In the genomic region with DNA sequence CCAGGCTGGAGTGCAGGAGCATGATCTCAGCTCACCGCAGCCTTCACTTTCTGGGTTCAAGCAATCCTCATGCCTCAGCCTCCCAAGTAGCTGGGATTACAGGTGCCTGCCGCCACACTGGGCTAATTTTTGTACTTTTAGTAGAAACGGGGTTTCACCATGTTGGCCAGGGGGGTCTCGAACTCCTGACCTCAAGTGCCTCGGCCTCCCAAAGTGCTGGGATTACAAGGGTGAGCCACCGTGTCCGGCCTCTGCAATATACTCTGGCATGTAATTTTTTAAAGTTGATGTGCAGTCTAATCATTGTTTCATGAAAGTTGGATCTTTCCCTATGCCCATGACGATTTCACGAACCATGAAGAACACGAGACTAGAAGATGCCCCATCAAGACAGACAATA, we compare ENCODE assay signal across 38 cellular contexts.
"Had no signal": no experiment of that assay in that cellular context is flagged by ENCODE, and none has a peak within 500 bp of the region (broad histone marks: within the 10 kb centered on the region; RNA-seq: fewer than 3 reads in every experiment).

No MANE protein-coding gene starts in this region.

- H3K27me3 ChIP-seq: adrenal gland, ascending aorta, body of pancreas, brain microvascular endothelial cell, cardiac muscle cell had no signal

- H3K27ac Mint-ChIP-seq: activated naive CD4-positive, alpha-beta T cell treated with anti-CD3 and anti-CD28 coated beads for 36 hours; activated naive CD4-positive, alpha-beta T cell treated with anti-CD3 and anti-CD28 coated beads, Interleukin-2, amount 10 ng/mL, durations not matched to agents 7 days and 5 days; activated naive CD4-positive, alpha-beta T cell treated with anti-CD3 and anti-CD28 coated beads, Interleukin-2, amount 50 U/mL, for 24 hours; activated naive CD4-positive, alpha-beta T cell treated with anti-CD3 and anti-CD28 coated beads, Interleukin-2, amount 50 U/mL, for 72 hours; activated naive CD8-positive, alpha-beta T cell; activated naive CD8-positive, alpha-beta T cell treated with anti-CD3 and anti-CD28 coated beads for 36 hours; activated naive CD8-positive, alpha-beta T cell treated with anti-CD3 and anti-CD28 coated beads, Interleukin-2, amount 10 ng/mL, durations not matched to agents 7 days and 5 days; activated naive CD8-positive, alpha-beta T cell treated with anti-CD3 and anti-CD28 coated beads, Interleukin-2, amount 50 U/mL, for 24 hours; activated T-cell treated with anti-CD3 and anti-CD28 coated beads, Interleukin-2, amount 50 U/mL, for 24 hours; activated T-cell treated with anti-CD3 and anti-CD28 coated beads, Interleukin-2, amount 50 U/mL, for 72 hours; activated T-helper 1 cell treated with anti-CD3 and anti-CD28 coated beads, Interleukin-12 subunit alpha, Interleukin-12 subunit beta, Interleukin-2, Interleukin-4 antibody, amounts not matched to agents 30 ng/mL and 10 ng/mL and 1 ng/mL, durations not matched to agents 14 hours and 24 hours and 36 hours; activated T-helper 17 cell treated with anti-CD3 and anti-CD28 coated beads, Interleukin-2, amount 50 U/mL, for 72 hours; activated T-helper 2 cell treated with anti-CD3 and anti-CD28 coated beads, Interferon-gamma antibody, Interleukin-2, Interleukin-4, amounts not matched to agents 10 μg/mL and 5 μg/mL and 100 μg/mL, durations not matched to agents 14 hours and 24 hours and 36 hours; brain had no signal

- H3K36me3 Mint-ChIP-seq: activated naive CD4-positive, alpha-beta T cell treated with anti-CD3 and anti-CD28 coated beads, Interleukin-2, amount 10 ng/mL, durations not matched to agents 7 days and 5 days; activated naive CD4-positive, alpha-beta T cell treated with anti-CD3 and anti-CD28 coated beads, Interleukin-2, amount 50 U/mL, for 24 hours; activated naive CD4-positive, alpha-beta T cell treated with anti-CD3 and anti-CD28 coated beads, Interleukin-2, amount 50 U/mL, for 72 hours; activated naive CD8-positive, alpha-beta T cell; activated naive CD8-positive, alpha-beta T cell treated with anti-CD3 and anti-CD28 coated beads for 36 hours; activated naive CD8-positive, alpha-beta T cell treated with anti-CD3 and anti-CD28 coated beads, Interleukin-2, amount 10 ng/mL, durations not matched to agents 7 days and 5 days had no signal

- ATAC-seq: activated naive CD4-positive, alpha-beta T cell treated with anti-CD3 and anti-CD28 coated beads, Interleukin-2, amount 50 U/mL, for 72 hours; activated naive CD8-positive, alpha-beta T cell treated with anti-CD3 and anti-CD28 coated beads, Interleukin-2, amount 50 U/mL, for 24 hours; activated T-cell treated with anti-CD3 and anti-CD28 coated beads, Interleukin-2, amount 50 U/mL, for 4 hours; activated T-cell treated with anti-CD3 and anti-CD28 coated beads, Interleukin-2, amount 50 U/mL, for 72 hours; activated T-helper 17 cell treated with anti-CD3 and anti-CD28 coated beads, Interleukin-2, amount 50 U/mL, for 72 hours; body of pancreas had no signal

- H3K27me3 Mint-ChIP-seq: activated naive CD8-positive, alpha-beta T cell treated with anti-CD3 and anti-CD28 coated beads, Interleukin-2, amount 10 ng/mL, durations not matched to agents 7 days and 5 days had no signal

- H3K4me3 ChIP-seq: adrenal gland, ascending aorta, body of pancreas, breast epithelium, cardiac muscle cell had no signal

- H3K4me3 Mint-ChIP-seq: activated naive CD4-positive, alpha-beta T cell treated with anti-CD3 and anti-CD28 coated beads for 36 hours; activated naive CD4-positive, alpha-beta T cell treated with anti-CD3 and anti-CD28 coated beads, Interleukin-2, amount 10 ng/mL, durations not matched to agents 7 days and 5 days; activated naive CD4-positive, alpha-beta T cell treated with anti-CD3 and anti-CD28 coated beads, Interleukin-2, amount 50 U/mL, for 24 hours; activated naive CD8-positive, alpha-beta T cell; activated naive CD8-positive, alpha-beta T cell treated with anti-CD3 and anti-CD28 coated beads for 36 hours; activated naive CD8-positive, alpha-beta T cell treated with anti-CD3 and anti-CD28 coated beads, Interleukin-2, amount 10 ng/mL, durations not matched to agents 7 days and 5 days; activated naive CD8-positive, alpha-beta T cell treated with anti-CD3 and anti-CD28 coated beads, Interleukin-2, amount 50 U/mL, for 24 hours; activated T-cell treated with anti-CD3 and anti-CD28 coated beads, Interleukin-2, amount 50 U/mL, for 24 hours; activated T-cell treated with anti-CD3 and anti-CD28 coated beads, Interleukin-2, amount 50 U/mL, for 4 hours; activated T-cell treated with anti-CD3 and anti-CD28 coated beads, Interleukin-2, amount 50 U/mL, for 72 hours; activated T-helper 1 cell treated with anti-CD3 and anti-CD28 coated beads, Interleukin-12 subunit alpha, Interleukin-12 subunit beta, Interleukin-2, Interleukin-4 antibody, amounts not matched to agents 30 ng/mL and 10 ng/mL and 1 ng/mL, durations not matched to agents 14 hours and 24 hours and 36 hours; activated T-helper 17 cell treated with anti-CD3 and anti-CD28 coated beads, Interleukin-2, amount 50 U/mL, for 72 hours; brain; central memory CD8-positive, alpha-beta T cell had no signal

- H3K9me3 Mint-ChIP-seq: activated naive CD4-positive, alpha-beta T cell treated with anti-CD3 and anti-CD28 coated beads for 36 hours; activated naive CD4-positive, alpha-beta T cell treated with anti-CD3 and anti-CD28 coated beads, Interleukin-2, amount 10 ng/mL, durations not matched to agents 7 days and 5 days; activated naive CD4-positive, alpha-beta T cell treated with anti-CD3 and anti-CD28 coated beads, Interleukin-2, amount 50 U/mL, for 24 hours; activated naive CD4-positive, alpha-beta T cell treated with anti-CD3 and anti-CD28 coated beads, Interleukin-2, amount 50 U/mL, for 72 hours; activated naive CD8-positive, alpha-beta T cell treated with anti-CD3 and anti-CD28 coated beads for 36 hours; activated naive CD8-positive, alpha-beta T cell treated with anti-CD3 and anti-CD28 coated beads, Interleukin-2, amount 10 ng/mL, durations not matched to agents 7 days and 5 days; activated naive CD8-positive, alpha-beta T cell treated with anti-CD3 and anti-CD28 coated beads, Interleukin-2, amount 50 U/mL, for 24 hours; activated T-cell treated with anti-CD3 and anti-CD28 coated beads, Interleukin-2, amount 50 U/mL, for 24 hours; activated T-cell treated with anti-CD3 and anti-CD28 coated beads, Interleukin-2, amount 50 U/mL, for 4 hours; activated T-cell treated with anti-CD3 and anti-CD28 coated beads, Interleukin-2, amount 50 U/mL, for 72 hours; activated T-helper 1 cell treated with anti-CD3 and anti-CD28 coated beads, Interleukin-12 subunit alpha, Interleukin-12 subunit beta, Interleukin-2, Interleukin-4 antibody, amounts not matched to agents 30 ng/mL and 10 ng/mL and 1 ng/mL, durations not matched to agents 14 hours and 24 hours and 36 hours; activated T-helper 17 cell treated with anti-CD3 and anti-CD28 coated beads, Interleukin-2, amount 50 U/mL, for 72 hours; activated T-helper 2 cell treated with anti-CD3 and anti-CD28 coated beads, Interferon-gamma antibody, Interleukin-2, Interleukin-4, amounts not matched to agents 10 μg/mL and 5 μg/mL and 100 μg/mL, durations not matched to agents 14 hours and 24 hours and 36 hours; central memory CD8-positive, alpha-beta T cell had no signal

- H3K9me3 ChIP-seq: adrenal gland had no signal

- H3K4me1 Mint-ChIP-seq: activated naive CD4-positive, alpha-beta T cell treated with anti-CD3 and anti-CD28 coated beads, Interleukin-2, amount 10 ng/mL, durations not matched to agents 7 days and 5 days; activated naive CD8-positive, alpha-beta T cell treated with anti-CD3 and anti-CD28 coated beads for 36 hours; activated naive CD8-positive, alpha-beta T cell treated with anti-CD3 and anti-CD28 coated beads, Interleukin-2, amount 10 ng/mL, durations not matched to agents 7 days and 5 days; activated naive CD8-positive, alpha-beta T cell treated with anti-CD3 and anti-CD28 coated beads, Interleukin-2, amount 50 U/mL, for 24 hours; activated T-helper 17 cell treated with anti-CD3 and anti-CD28 coated beads, Interleukin-2, amount 50 U/mL, for 72 hours; central memory CD8-positive, alpha-beta T cell had no signal

- H3K27ac ChIP-seq: adrenal gland, ascending aorta, body of pancreas, brain microvascular endothelial cell, breast epithelium, cardiac muscle cell had no signal

- H3K36me3 ChIP-seq: adrenal gland, ascending aorta, brain microvascular endothelial cell, breast epithelium, cardiac muscle cell had no signal

- DNase-seq: activated effector memory CD4-positive, alpha-beta T cell treated with anti-CD3 and anti-CD28 coated beads, Interleukin-2, amount 50 U/mL, for 16 hours; activated effector memory CD4-positive, alpha-beta T cell treated with Interleukin-2 at 50 U/mL for 16 hours; activated gamma-delta T cell; activated gamma-delta T cell treated with Interleukin-2 at 50 U/mL for 16 hours; activated naive CD4-positive, alpha-beta T cell; activated naive CD4-positive, alpha-beta T cell treated with anti-CD3 and anti-CD28 coated beads for 36 hours; activated naive CD4-positive, alpha-beta T cell treated with anti-CD3 and anti-CD28 coated beads, Interleukin-2, amount 10 ng/mL, durations not matched to agents 7 days and 5 days; activated naive CD4-positive, alpha-beta T cell treated with anti-CD3 and anti-CD28 coated beads, Interleukin-2, amount 50 U/mL, for 16 hours; activated naive CD4-positive, alpha-beta T cell treated with Interleukin-2 at 50 U/mL for 16 hours; activated naive CD8-positive, alpha-beta T cell treated with anti-CD3 and anti-CD28 coated beads for 36 hours; activated naive CD8-positive, alpha-beta T cell treated with anti-CD3 and anti-CD28 coated beads, Interleukin-2, amount 10 ng/mL, durations not matched to agents 7 days and 5 days; activated naive CD8-positive, alpha-beta T cell treated with anti-CD3 and anti-CD28 coated beads, Interleukin-2, amount 50 U/mL, for 24 hours; activated T-cell treated with anti-CD3 and anti-CD28 coated beads for 4 hours; activated T-cell treated with anti-CD3 and anti-CD28 coated beads, Interleukin-2, amount 50 U/mL, for 1 hour; activated T-cell treated with anti-CD3 and anti-CD28 coated beads, Interleukin-2, amount 50 U/mL, for 24 hours; activated T-cell treated with anti-CD3 and anti-CD28 coated beads, Interleukin-2, amount 50 U/mL, for 4 hours; activated T-cell treated with anti-CD3 and anti-CD28 coated beads, Interleukin-2, amount 50 U/mL, for 48 hours; activated T-cell treated with anti-CD3 and anti-CD28 coated beads, Interleukin-2, amount 50 U/mL, for 72 hours; amniotic stem cell; amygdala; anterior cingulate cortex; body of pancreas; brain microvascular endothelial cell; caudate nucleus; central memory CD4-positive, alpha-beta T cell; cerebellar nuclear complex had no signal

- H3K4me1 ChIP-seq: adrenal gland, ascending aorta, body of pancreas, breast epithelium had no signal
